In genomic region chr3:121998030-121998580, GRCh38 we compare ENCODE assay signal across 1 cellular context.
TF ChIP-seq lines count a peak whose summit lies in the region.

No MANE protein-coding gene starts in this region.

TF ChIP-seq in K562, 482 proteins besides CTCF, POLR2A, EP300 and RAD21 (continued from another document):
- TF ChIP-seq, protein P1, sequence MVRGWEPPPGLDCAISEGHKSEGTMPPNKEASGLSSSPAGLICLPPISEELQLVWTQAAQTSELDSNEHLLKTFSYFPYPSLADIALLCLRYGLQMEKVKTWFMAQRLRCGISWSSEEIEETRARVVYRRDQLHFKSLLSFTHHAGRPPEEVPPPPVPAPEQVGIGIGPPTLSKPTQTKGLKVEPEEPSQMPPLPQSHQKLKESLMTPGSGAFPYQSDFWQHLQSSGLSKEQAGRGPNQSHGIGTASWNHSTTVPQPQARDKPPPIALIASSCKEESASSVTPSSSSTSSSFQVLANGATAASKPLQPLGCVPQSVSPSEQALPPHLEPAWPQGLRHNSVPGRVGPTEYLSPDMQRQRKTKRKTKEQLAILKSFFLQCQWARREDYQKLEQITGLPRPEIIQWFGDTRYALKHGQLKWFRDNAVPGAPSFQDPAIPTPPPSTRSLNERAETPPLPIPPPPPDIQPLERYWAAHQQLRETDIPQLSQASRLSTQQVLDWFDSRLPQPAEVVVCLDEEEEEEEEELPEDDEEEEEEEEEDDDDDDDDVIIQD (CRISPR knock-in tag; IDR thresholded peaks at IDR 0.05) = no peak
- TF ChIP-seq ATF1 (CRISPR knock-in tag; IDR thresholded peaks at IDR 0.05) = no peak
- TF ChIP-seq ATF1 (tag; IDR thresholded peaks at IDR 0.05) = no peak
- TF ChIP-seq SMARCE1 (IDR thresholded peaks at IDR 0.05) = no peak
- no peak for TF ChIP-seq USF1 (CRISPR knock-in tag; IDR thresholded peaks at IDR 0.05)
- no peak for TF ChIP-seq NONO (IDR thresholded peaks at IDR 0.05; ENCODE audit: low read depth in 2 of 2, low read length in 1 of 2)
- TF ChIP-seq, protein P2, sequence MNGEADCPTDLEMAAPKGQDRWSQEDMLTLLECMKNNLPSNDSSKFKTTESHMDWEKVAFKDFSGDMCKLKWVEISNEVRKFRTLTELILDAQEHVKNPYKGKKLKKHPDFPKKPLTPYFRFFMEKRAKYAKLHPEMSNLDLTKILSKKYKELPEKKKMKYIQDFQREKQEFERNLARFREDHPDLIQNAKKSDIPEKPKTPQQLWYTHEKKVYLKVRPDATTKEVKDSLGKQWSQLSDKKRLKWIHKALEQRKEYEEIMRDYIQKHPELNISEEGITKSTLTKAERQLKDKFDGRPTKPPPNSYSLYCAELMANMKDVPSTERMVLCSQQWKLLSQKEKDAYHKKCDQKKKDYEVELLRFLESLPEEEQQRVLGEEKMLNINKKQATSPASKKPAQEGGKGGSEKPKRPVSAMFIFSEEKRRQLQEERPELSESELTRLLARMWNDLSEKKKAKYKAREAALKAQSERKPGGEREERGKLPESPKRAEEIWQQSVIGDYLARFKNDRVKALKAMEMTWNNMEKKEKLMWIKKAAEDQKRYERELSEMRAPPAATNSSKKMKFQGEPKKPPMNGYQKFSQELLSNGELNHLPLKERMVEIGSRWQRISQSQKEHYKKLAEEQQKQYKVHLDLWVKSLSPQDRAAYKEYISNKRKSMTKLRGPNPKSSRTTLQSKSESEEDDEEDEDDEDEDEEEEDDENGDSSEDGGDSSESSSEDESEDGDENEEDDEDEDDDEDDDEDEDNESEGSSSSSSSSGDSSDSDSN (IDR thresholded peaks at IDR 0.05; ENCODE audit: borderline replicate concordance in 1 of 2, low read depth in 2 of 2, low read length in 2 of 2) = no peak
- no peak for TF ChIP-seq NFATC3 (IDR thresholded peaks at IDR 0.05)
- TF ChIP-seq, protein P3, sequence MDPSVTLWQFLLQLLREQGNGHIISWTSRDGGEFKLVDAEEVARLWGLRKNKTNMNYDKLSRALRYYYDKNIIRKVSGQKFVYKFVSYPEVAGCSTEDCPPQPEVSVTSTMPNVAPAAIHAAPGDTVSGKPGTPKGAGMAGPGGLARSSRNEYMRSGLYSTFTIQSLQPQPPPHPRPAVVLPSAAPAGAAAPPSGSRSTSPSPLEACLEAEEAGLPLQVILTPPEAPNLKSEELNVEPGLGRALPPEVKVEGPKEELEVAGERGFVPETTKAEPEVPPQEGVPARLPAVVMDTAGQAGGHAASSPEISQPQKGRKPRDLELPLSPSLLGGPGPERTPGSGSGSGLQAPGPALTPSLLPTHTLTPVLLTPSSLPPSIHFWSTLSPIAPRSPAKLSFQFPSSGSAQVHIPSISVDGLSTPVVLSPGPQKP (CRISPR knock-in tag; IDR thresholded peaks at IDR 0.05) = no peak
- peak; percentile 80 for TF ChIP-seq ATF3 (IDR thresholded peaks at IDR 0.05)
- no peak for TF ChIP-seq ATF3 (CRISPR knock-in tag; conservative IDR thresholded peaks at IDR 0.05)
- no peak for TF ChIP-seq ZBTB1 (CRISPR knock-in tag; IDR thresholded peaks at IDR 0.05; ENCODE audit: borderline replicate concordance, low read depth)
- TF ChIP-seq ZNF639 (CRISPR knock-in tag; conservative IDR thresholded peaks at IDR 0.05 in 1 of 2, IDR thresholded peaks at IDR 0.05 in 1 of 2) = no peak
TF ChIP-seq in K562: peak in this region for 3.
